20 cellular contexts compared by ENCODE assay signal in the genomic region with DNA sequence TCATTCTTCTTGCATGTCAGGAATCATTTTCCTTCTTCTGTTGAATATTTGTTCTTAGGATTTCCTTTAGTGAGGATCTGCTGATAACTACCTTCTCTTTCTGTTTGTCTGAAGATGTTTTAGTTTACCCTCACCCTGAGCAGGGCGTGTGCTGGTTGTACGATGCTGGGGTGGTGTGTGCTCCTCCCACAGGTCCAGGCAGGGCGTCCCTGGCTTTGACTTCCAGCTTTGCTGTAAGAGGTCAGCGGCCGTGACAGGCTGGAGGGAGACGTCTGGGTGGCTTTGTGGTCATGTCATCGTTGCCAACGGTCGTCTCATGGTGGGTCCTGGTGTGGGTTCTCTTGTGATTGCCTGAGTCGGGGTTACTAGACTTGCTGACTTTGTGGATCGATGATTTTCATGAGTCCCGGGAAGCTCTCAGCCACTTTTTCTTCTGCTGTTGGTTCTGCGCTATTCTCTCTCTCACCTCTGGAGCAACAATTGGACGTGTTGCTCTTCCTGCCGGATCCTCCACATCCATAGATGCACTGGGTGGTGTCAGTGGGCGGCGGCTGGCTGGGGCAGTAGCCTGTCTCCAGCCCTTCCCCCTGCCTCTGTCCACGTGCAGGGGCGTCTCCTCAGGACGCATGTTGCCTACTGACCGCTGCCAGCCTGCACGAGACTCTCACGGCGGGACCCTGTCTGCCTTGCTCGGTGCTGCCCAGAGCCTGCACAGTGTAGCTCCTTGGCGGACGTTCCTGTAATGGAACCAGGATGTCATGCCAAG. TPM values are rescaled to one million over a fixed set of nuclear protein-coding genes. Genes with fewer than 3 reads are reported as not detected.
A peak's percentile ranks its signal among the peaks of the same experiment; 100 is the strongest.
DNase-seq lines count a peak whose midpoint lies in the region; ATAC-seq and TF ChIP-seq lines count a peak whose summit lies in the region.
"Had no signal": no experiment of that assay in that cellular context is flagged by ENCODE, and none has a peak within 500 bp of the region (broad histone marks: within the 10 kb centered on the region; RNA-seq: fewer than 3 reads in every experiment).

No MANE protein-coding gene starts in this region.

- H3K9ac ChIP-seq in SK-N-SH, result no peak overlapping the region

- no peak overlapping the region for H3K27ac ChIP-seq in SK-N-SH (ENCODE audit: low read depth in 2 of 2, low read length in 1 of 2)
- H3K27ac ChIP-seq in left ventricle myocardium inferior (replicated peaks), result peak overlapping the region; percentile 87
- peak overlapping the region; percentile 70 for H3K27ac ChIP-seq in substantia nigra (ENCODE audit: low read depth, low read length, poor library complexity, severe bottlenecking)
- H3K27ac ChIP-seq: coronary artery had no signal

- CTCF ChIA-PET in SK-N-SH (lab: Yijun Ruan, JAX), result interaction anchor here (0.7 to 1.3 kb wide), 3 partner anchors 20 to 233 kb away, joined by 3 to 4 read pairs (median 3); no protein-coding TSS in a partner anchor

- peaks cover 61% of the 10 kb centered on the region for H4K20me1 ChIP-seq in SK-N-SH (ENCODE audit: insufficient read depth)

- 88% methylated on average over 19 of the region's 27 CpGs for WGBS in SK-N-SH (ENCODE audit: low lambda C conversion rate)

- H3K9me3 ChIP-seq in SK-N-SH (no peaks in the 10 kb centered on the region), left ventricle myocardium inferior (replicated peaks) (no peaks in the 10 kb centered on the region)

- in situ Hi-C loops in astrocyte of the cerebellum (cut with HindIII; ENCODE audit: low sequenced_read_pairs), result no loop called here

- intact Hi-C loops in left ventricle myocardium inferior (cut with micrococcal nuclease), result no loop called here

- H3K4me1 ChIP-seq in SK-N-SH (ENCODE audit: control insufficient read depth in 1 of 2, insufficient read depth in 2 of 2, low read depth in 1 of 2, low read length in 1 of 2) (peaks cover 0 to 33% of the 10 kb centered on the region in 2 experiments; a peak in 1 of 4 replicates), left ventricle myocardium inferior (peaks cover 60% of the 10 kb centered on the region)

- no peak for TF ChIP-seq RAD21 in SK-N-SH (IDR thresholded peaks at IDR 0.05; ENCODE audit: low read length)

- DNase-seq in SK-N-SH (peak; percentile 33), astrocyte of the cerebellum (ENCODE audit: low read depth) (no peak), left ventricle myocardium inferior (no peak), substantia nigra (lab: John Stamatoyannopoulos, UW) (no peak)
- DNase-seq: activated CD4-positive, CD25-positive, alpha-beta regulatory T cell; activated gamma-delta T cell; CD4-positive, CD25-positive, alpha-beta regulatory T cell; DND-41; Karpas-422; NCI-H1417; NCI-H226; NK-92 treated with Interleukin-12 subunit alpha and Interleukin-12 subunit beta, amount 100 ng/mL, for 24 hours; occipital lobe; RPMI8226 had no signal

- no peak for TF ChIP-seq EP300 in SK-N-SH (IDR thresholded peaks at IDR 0.05; ENCODE audit: borderline replicate concordance in 1 of 2, low read depth in 1 of 2, low read length in 1 of 2)

- H3K4me3 ChIP-seq in SK-N-SH (ENCODE audit: low read depth in 2 of 2, low read length in 1 of 2) (no peak overlapping the region), astrocyte of the cerebellum (ENCODE audit: low read depth, low read length) (no peak overlapping the region), left ventricle myocardium inferior (peak overlapping the region; percentile 6)
- H3K4me3 ChIP-seq: coronary artery had no signal

- ATAC-seq in SK-N-SH treated with all-trans-retinoic acid at 6 μM for 48 hours (no peak), GM19035 (IDR thresholded peaks at IDR 0.05; ENCODE audit: unreplicated experiment) (no peak), HG03520 (IDR thresholded peaks at IDR 0.05; ENCODE audit: unreplicated experiment) (no peak), HG03457 (IDR thresholded peaks at IDR 0.05; ENCODE audit: unreplicated experiment) (no peak)
- ATAC-seq: stimulated activated effector memory CD8-positive, alpha-beta T cell treated with anti-CD3 and anti-CD28 coated beads, Interleukin-12 subunit alpha, Interleukin-12 subunit beta, amount 100 ng/mL, for 72 hours had no signal

- peaks cover 73% of the 10 kb centered on the region for H3K79me2 ChIP-seq in SK-N-SH (ENCODE audit: insufficient read depth)

- H3K36me3 ChIP-seq in SK-N-SH (replicated peaks in 1 of 2; ENCODE audit: control insufficient read depth in 1 of 2, insufficient read depth in 2 of 2, low read length in 1 of 2) (no peaks in the 10 kb centered on the region), left ventricle myocardium inferior (no peaks in the 10 kb centered on the region)

- no peak for TF ChIP-seq CTCF in SK-N-SH (IDR thresholded peaks at IDR 0.05)
- TF ChIP-seq CTCF in astrocyte of the cerebellum (IDR thresholded peaks at IDR 0.05; ENCODE audit: low read depth, low read length, missing control alignments), result peak; percentile 5
- no peak for TF ChIP-seq CTCF in left ventricle myocardium inferior (IDR thresholded peaks at IDR 0.05; ENCODE audit: borderline replicate concordance)

- no peak overlapping the region for H3K4me2 ChIP-seq in SK-N-SH

- H3K9me2 ChIP-seq in SK-N-SH, result no peaks in the 10 kb centered on the region

- H3K27me3 ChIP-seq in SK-N-SH (ENCODE audit: insufficient read depth), result no peaks in the 10 kb centered on the region
- H3K27me3 ChIP-seq in left ventricle myocardium inferior (ENCODE audit: low read depth), result no peaks in the 10 kb centered on the region

- H3F3A ChIP-seq in SK-N-SH (replicated peaks; ENCODE audit: insufficient read depth), result no peaks in the 10 kb centered on the region

- H2AFZ ChIP-seq in SK-N-SH (ENCODE audit: low read depth), result no peak overlapping the region

- POLR2A ChIA-PET in SK-N-SH (lab: Yijun Ruan, JAX), result no interaction called here

TF ChIP-seq in SK-N-SH, 30 proteins besides CTCF, POLR2A, EP300 and RAD21 (continues in another document):
- TF ChIP-seq USF1 (IDR thresholded peaks at IDR 0.05; ENCODE audit: borderline replicate concordance, low read depth) (no peak), TAF1 (IDR thresholded peaks at IDR 0.05; ENCODE audit: borderline replicate concordance, low read depth, low read length) (no peak)
- TF ChIP-seq, protein P1, sequence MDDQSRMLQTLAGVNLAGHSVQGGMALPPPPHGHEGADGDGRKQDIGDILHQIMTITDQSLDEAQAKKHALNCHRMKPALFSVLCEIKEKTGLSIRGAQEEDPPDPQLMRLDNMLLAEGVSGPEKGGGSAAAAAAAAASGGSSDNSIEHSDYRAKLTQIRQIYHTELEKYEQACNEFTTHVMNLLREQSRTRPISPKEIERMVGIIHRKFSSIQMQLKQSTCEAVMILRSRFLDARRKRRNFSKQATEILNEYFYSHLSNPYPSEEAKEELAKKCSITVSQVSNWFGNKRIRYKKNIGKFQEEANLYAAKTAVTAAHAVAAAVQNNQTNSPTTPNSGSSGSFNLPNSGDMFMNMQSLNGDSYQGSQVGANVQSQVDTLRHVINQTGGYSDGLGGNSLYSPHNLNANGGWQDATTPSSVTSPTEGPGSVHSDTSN (IDR thresholded peaks at IDR 0.05), result no peak

TF ChIP-seq in SK-N-SH treated with all-trans-retinoic acid at 6 μM for 48 hours, 23 proteins besides CTCF, POLR2A, EP300 and RAD21:
- no peak for TF ChIP-seq OSR1 (CRISPR knock-in tag; IDR thresholded peaks at IDR 0.05)
- TF ChIP-seq ZFP30 (CRISPR knock-in tag; IDR thresholded peaks at IDR 0.05), result no peak
TF ChIP-seq in SK-N-SH treated with all-trans-retinoic acid at 6 μM for 48 hours: peak in this region for 0.

RNA-seq across cellular contexts. Expression of gene PACS2, which starts 8.4 kb away (rescaled TPM):
- polyA plus RNA-seq in SK-N-SH (2012; rRNA removed), result 27.4 and 42.7 TPM in 2 replicates
- polyA plus RNA-seq in SK-N-SH (2012; cell fraction: cytosol; rRNA removed), result 17.6 and 26.9 TPM in 2 replicates
- 174 and 202 TPM in 2 replicates for polyA plus RNA-seq in SK-N-SH (2012; cell fraction: nucleus; rRNA removed)
- 64.0 TPM for total RNA-seq in left ventricle myocardium inferior

RNA-seq across cellular contexts. Expression of gene BRF1, which starts 22.2 kb away (rescaled TPM):
- polyA plus RNA-seq in SK-N-SH (2012; rRNA removed), result 10.2 and 15.7 TPM in 2 replicates
- polyA plus RNA-seq in SK-N-SH (2012; cell fraction: cytosol; rRNA removed), result 6.7 and 10.4 TPM in 2 replicates
- 48.8 and 58.4 TPM in 2 replicates for polyA plus RNA-seq in SK-N-SH (2012; cell fraction: nucleus; rRNA removed)
- 19.8 TPM for total RNA-seq in left ventricle myocardium inferior

Comparison
In these comparisons a context has a peak if more than half of its experiments do, and no peak if none do; other contexts are left out.
1. H3K27ac ChIP-seq: peak in left ventricle myocardium inferior (single experiment) and substantia nigra (single experiment); none in SK-N-SH (0 of 2).